Comparison of ENCODE assay signal across 14 cellular contexts in the genomic region with DNA sequence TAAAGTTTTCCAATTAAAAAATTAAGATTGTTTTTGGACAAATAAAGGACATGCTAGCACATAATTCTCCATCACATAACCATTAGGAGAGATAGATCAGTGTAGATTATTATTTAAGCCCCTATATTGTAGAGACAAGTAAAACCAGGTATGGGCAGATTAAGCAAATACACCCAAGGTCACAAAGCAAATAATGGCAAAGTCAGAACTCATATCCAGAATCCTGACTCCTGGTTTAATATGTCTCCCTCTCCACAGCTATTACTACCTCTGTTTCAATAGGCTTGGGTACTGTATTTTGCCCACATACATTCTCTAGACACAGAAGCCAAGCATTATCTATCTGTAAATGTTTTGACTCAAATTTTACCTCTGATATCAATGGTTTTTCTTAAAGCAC.
DNase-seq lines count a peak whose midpoint lies in the region; FAIRE-seq and TF ChIP-seq lines count a peak whose summit lies in the region.
"Had no signal": no experiment of that assay in that cellular context is flagged by ENCODE, and none has a peak within 500 bp of the region (broad histone marks: within the 10 kb centered on the region; RNA-seq: fewer than 3 reads in every experiment).

No MANE protein-coding gene starts in this region.

- peak; percentile 47 for DNase-seq in NCI-H82 (lab: John Stamatoyannopoulos, UW)
- DNase-seq in NCI-H82 treated with DMSO at 0.1 percent for 48 hours (lab: John Stamatoyannopoulos, UW; ENCODE audit: unreplicated experiment): no peak
- DNase-seq in NCI-H69 (lab: John Stamatoyannopoulos, UW): peak; percentile 12
- DNase-seq in H1 (ENCODE audit: low read depth in 1 of 2, low spot score in 2 of 2): no peak
- DNase-seq in foreskin melanocyte: no peak
- DNase-seq in DMS79 treated with DMSO at 0.1 percent for 48 hours (lab: John Stamatoyannopoulos, UW): no peak
- DNase-seq in NCI-H2171 treated with DMSO at 0.1 percent for 48 hours (lab: John Stamatoyannopoulos, UW): no peak
- DNase-seq: C1 segment of cervical spinal cord; CD4-positive, alpha-beta T cell; H9 had no signal

- H3K4me3 ChIP-seq in H1 (ENCODE audit: extremely low read depth in 1 of 4, insufficient read depth in 2 of 4, low read depth in 3 of 4, low read length in 4 of 4): no peak overlapping the region
- H3K4me3 ChIP-seq: GM23338 had no signal

- no peak overlapping the region for H3K56ac ChIP-seq in H1 (replicated peaks; ENCODE audit: insufficient read length, low read depth, low read length)

- H2BK5ac ChIP-seq in H1 (ENCODE audit: low read depth, low read length): no peak overlapping the region

- no peak overlapping the region for H4K8ac ChIP-seq in H1 (ENCODE audit: extremely low read depth, insufficient read depth, low read length)

- H3K9ac ChIP-seq in H1 (replicated peaks in 1 of 4; ENCODE audit: extremely low read depth in 1 of 4, low read depth in 3 of 4, low read length in 3 of 4): no peak overlapping the region

- no peaks in the 10 kb centered on the region for H3K23me2 ChIP-seq in H1 (ENCODE audit: low read depth, low read length)

- no peak overlapping the region for H2BK20ac ChIP-seq in H1 (ENCODE audit: low read length)

- no peak overlapping the region for H3K14ac ChIP-seq in H1 (ENCODE audit: insufficient read length)

- H3K36me3 ChIP-seq in H1 (ENCODE audit: control insufficient read depth in 2 of 4, insufficient read depth in 4 of 4, low read length in 3 of 4): no peaks in the 10 kb centered on the region

- no peaks in the 10 kb centered on the region for H4K20me1 ChIP-seq in H1 (replicated peaks in 1 of 2; ENCODE audit: control insufficient read depth in 1 of 2, insufficient read depth in 2 of 2, low read length in 2 of 2)

- no peak overlapping the region for H2AFZ ChIP-seq in H1 (ENCODE audit: low read length)

- no peaks in the 10 kb centered on the region for H3K79me1 ChIP-seq in H1 (ENCODE audit: low read depth, low read length)

- no peaks in the 10 kb centered on the region for H3K79me2 ChIP-seq in H1 (ENCODE audit: control insufficient read depth in 1 of 2, insufficient read depth in 2 of 2, low read length in 2 of 2)

- no peak overlapping the region for H2BK15ac ChIP-seq in H1 (ENCODE audit: low read length)

- H4K5ac ChIP-seq in H1 (ENCODE audit: insufficient read length, low read depth, low read length): no peak overlapping the region

- TF ChIP-seq CTCF in H1 (IDR thresholded peaks at IDR 0.05; ENCODE audit: control extremely low read depth in 1 of 3, insufficient read depth in 1 of 3, low read depth in 1 of 3, low read length in 3 of 3): no peak

- no peaks in the 10 kb centered on the region for H3K27me3 ChIP-seq in H1 (replicated peaks in 1 of 4; ENCODE audit: control insufficient read depth in 3 of 4, extremely low read depth in 1 of 4, insufficient read depth in 3 of 4, low read length in 3 of 4)

- no peak overlapping the region for H2AK5ac ChIP-seq in H1 (ENCODE audit: low read depth, low read length)

- TF ChIP-seq POLR2A in H1 (IDR thresholded peaks at IDR 0.05; ENCODE audit: control extremely low read depth in 1 of 2, low read depth in 2 of 2, low read length in 2 of 2): no peak

- no peak overlapping the region for H3K18ac ChIP-seq in H1 (ENCODE audit: extremely low read depth, low read length)

- CTCF ChIA-PET in H1 (lab: Charles Lee; ENCODE audit: partially characterized antibody): no interaction called here

- POLR2A ChIA-PET in H1 (lab: Charles Lee; ENCODE audit: partially characterized antibody): no interaction called here

- H3K23ac ChIP-seq in H1 (ENCODE audit: insufficient read length): no peak overlapping the region

- no peak overlapping the region for H3K4me2 ChIP-seq in H1 (ENCODE audit: insufficient read depth in 1 of 2, low read depth in 2 of 2, low read length in 2 of 2)
- H3K4me2 ChIP-seq: GM23338 had no signal

- no peak for TF ChIP-seq RAD21 in H1 (IDR thresholded peaks at IDR 0.05 in 1 of 2, conservative IDR thresholded peaks at IDR 0.05 in 1 of 2; ENCODE audit: low read depth in 2 of 2, low read length in 2 of 2)

- FAIRE-seq in H1 (lab: Jason Lieb, UNC): no peak
- FAIRE-seq: A204.1, G401.6, GM12891 had no signal

- no peak overlapping the region for H3K4ac ChIP-seq in H1 (replicated peaks; ENCODE audit: insufficient read length, low read depth, low read length)

- no peak overlapping the region for H3K27ac ChIP-seq in H1 (ENCODE audit: low read depth, low read length)

- H2BK12ac ChIP-seq in H1 (ENCODE audit: low read depth, low read length): no peak overlapping the region

- no peak overlapping the region for H4K91ac ChIP-seq in H1 (replicated peaks; ENCODE audit: insufficient read length, low read length)

- no peaks in the 10 kb centered on the region; a peak in 1 of 7 replicates for H3K4me1 ChIP-seq in H1 (replicated peaks in 1 of 4; ENCODE audit: control insufficient read depth in 3 of 4, insufficient read depth in 4 of 4, low read length in 3 of 4)

- TF ChIP-seq EP300 in H1 (IDR thresholded peaks at IDR 0.05; ENCODE audit: borderline replicate concordance in 1 of 2, low read depth in 2 of 2, low read length in 2 of 2): no peak

- H2BK120ac ChIP-seq in H1 (replicated peaks; ENCODE audit: low read depth, low read length): no peak overlapping the region

- H3K9me3 ChIP-seq in H1 (ENCODE audit: insufficient read depth in 2 of 2, low read depth in 1 of 2, low read length in 1 of 2): no peaks in the 10 kb centered on the region; a peak in 1 of 4 replicates

TF ChIP-seq in H1, 55 proteins besides CTCF, POLR2A, EP300 and RAD21:
- TF ChIP-seq KDM4A (IDR thresholded peaks at IDR 0.05; ENCODE audit: low read depth, low read length, severe bottlenecking): no peak
- peak; percentile 59; the same call in 1 of the 2 replicates for TF ChIP-seq SP1 (IDR thresholded peaks at IDR 0.05; ENCODE audit: low read depth, low read length)
TF ChIP-seq in H1: peak in this region for 1.

Comparison
In these comparisons a context has a peak if more than half of its experiments do, and no peak if none do; other contexts are left out.
1. DNase-seq: peak in NCI-H82 (single experiment) and NCI-H69 (single experiment); none in NCI-H82 treated with DMSO at 0.1 percent for 48 hours (single experiment), H1 (0 of 2), foreskin melanocyte (single experiment), DMS79 treated with DMSO at 0.1 percent for 48 hours (single experiment) and NCI-H2171 treated with DMSO at 0.1 percent for 48 hours (single experiment).